In the genomic region with DNA sequence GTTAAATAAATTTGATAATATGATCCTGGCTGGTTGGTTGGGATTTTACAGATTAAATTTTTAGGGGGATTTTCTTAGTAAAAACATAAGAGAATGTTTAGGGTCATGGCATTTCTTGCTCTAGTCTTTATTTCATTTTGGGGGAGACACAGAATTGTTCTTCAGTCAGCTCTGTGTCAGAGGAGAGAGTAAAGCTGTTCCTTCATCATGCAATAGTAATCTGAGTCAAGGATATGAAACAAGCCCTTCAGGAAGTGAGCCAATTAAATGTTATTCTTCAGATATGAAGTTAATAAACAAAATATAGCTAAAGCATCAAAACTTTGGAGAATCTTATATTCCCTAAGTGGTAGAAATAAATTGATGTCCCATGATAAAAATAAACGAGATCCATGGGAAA, we compare ENCODE assay signal across 15 cellular contexts.
"Had no signal": no experiment of that assay in that cellular context is flagged by ENCODE, and none has a peak within 500 bp of the region (broad histone marks: within the 10 kb centered on the region; RNA-seq: fewer than 3 reads in every experiment).

No MANE protein-coding gene starts in this region.

- H3K27ac ChIP-seq: pancreas, right lobe of liver, suprapubic skin, vagina had no signal

- DNase-seq: activated CD4-positive, alpha-beta T cell treated with anti-CD3 and anti-CD28 coated beads, Interleukin-2, amount 50 U/mL, for 4 hours; activated gamma-delta T cell; endodermal cell; immature natural killer cell; left cardiac atrium; natural killer cell; right lobe of liver; stimulated activated CD4-positive, alpha-beta T cell treated with anti-CD3 and anti-CD28 coated beads, Interleukin-15, amount 100 ng/mL, for 24 hours; stimulated activated CD4-positive, alpha-beta T cell treated with anti-CD3 and anti-CD28 coated beads, Interleukin-2, amount 100 ng/mL, for 48 hours; stimulated activated naive CD8-positive, alpha-beta T cell treated with anti-CD3 and anti-CD28 coated beads, Interleukin-15, amount 100 ng/mL, for 72 hours had no signal

- H3K4me3 ChIP-seq: pancreas, right lobe of liver, suprapubic skin, vagina had no signal

- H3K9me3 ChIP-seq: pancreas, right lobe of liver, suprapubic skin, vagina had no signal

- FAIRE-seq: colon, pancreas, small intestine had no signal

- H3K27me3 ChIP-seq: pancreas, right lobe of liver, suprapubic skin, vagina had no signal

- H3K4me1 ChIP-seq: pancreas, right lobe of liver, vagina had no signal

- H3K36me3 ChIP-seq: pancreas, right lobe of liver, suprapubic skin, vagina had no signal
